In the genomic region with DNA sequence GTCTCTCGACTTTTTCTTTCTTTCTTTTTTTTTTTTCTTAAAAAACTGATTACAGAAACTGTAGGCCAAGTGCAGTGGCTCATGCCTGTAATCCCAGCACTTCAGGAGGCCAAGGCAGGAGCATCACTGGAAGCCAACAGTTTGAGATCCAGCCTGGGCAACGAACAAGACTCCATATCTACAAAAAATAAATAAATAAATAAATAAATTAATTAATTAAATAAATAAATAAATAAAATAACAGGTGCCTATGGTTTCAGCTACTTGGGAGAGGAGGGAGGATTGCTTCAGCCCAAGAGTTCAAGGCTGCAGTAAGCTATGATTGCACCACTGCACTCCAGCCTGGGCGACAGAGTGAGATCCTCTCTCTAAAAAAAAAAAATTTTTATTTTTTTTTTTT, we compare ENCODE assay signal across 6 cellular contexts. TPM values are rescaled to one million over a fixed set of nuclear protein-coding genes. Genes with fewer than 3 reads are reported as not detected.
"Had no signal": no experiment of that assay in that cellular context is flagged by ENCODE, and none has a peak within 500 bp of the region (broad histone marks: within the 10 kb centered on the region; RNA-seq: fewer than 3 reads in every experiment).

No MANE protein-coding gene starts in this region.

RNA-seq across cellular contexts. Expression of gene TBX2, which starts 42.6 kb away (rescaled TPM):
- total RNA-seq: activated B cell treated with CpG ODN at 0.5 μM for 24 hours; activated CD8-positive, alpha-beta T cell treated with anti-CD3 and anti-CD28 coated beads for 36 hours; activated T-helper 17 cell treated with anti-CD3 and anti-CD28 coated beads, Interleukin-2, amount 50 U/mL, for 72 hours; dermis microvascular lymphatic vessel endothelial cell; endothelial cell of umbilical vein; T-helper 2 cell treated with Interferon-gamma antibody and Interleukin-4, amounts not matched to agents 100 ng/mL and 5 ng/mL, for 36 hours had no signal
- polyA plus RNA-seq: endothelial cell of umbilical vein had no signal
